15 cellular contexts compared by ENCODE assay signal in genomic region chr18:24731981-24732380, GRCh38.
DNase-seq lines count a peak whose midpoint lies in the region; ATAC-seq and TF ChIP-seq lines count a peak whose summit lies in the region.
"Had no signal": no experiment of that assay in that cellular context is flagged by ENCODE, and none has a peak within 500 bp of the region (broad histone marks: within the 10 kb centered on the region; RNA-seq: fewer than 3 reads in every experiment).

No MANE protein-coding gene starts in this region.

- TF ChIP-seq CTCF in HCT116 (IDR thresholded peaks at IDR 0.05 in 2 of 3, conservative IDR thresholded peaks at IDR 0.05 in 1 of 3; ENCODE audit: borderline replicate concordance in 1 of 3, insufficient read depth in 1 of 3, low read depth in 2 of 3, low read length in 2 of 3) = no peak
- TF ChIP-seq CTCF in WTC11 (IDR thresholded peaks at IDR 0.05) = no peak
- TF ChIP-seq CTCF in tibial nerve (IDR thresholded peaks at IDR 0.05) = no peak
- no peak for TF ChIP-seq CTCF in body of pancreas (IDR thresholded peaks at IDR 0.05)

- 0 out of 2 replicates have a peak, but pooled peaks cover 3% of the 10 kb centered on the region for H3K4me1 Mint-ChIP-seq in WTC11

- H3K4me1 ChIP-seq in HCT116 (ENCODE audit: control insufficient read depth in 1 of 2, insufficient read depth in 2 of 2, low read length in 2 of 2) (no peaks in the 10 kb centered on the region), tibial nerve (peaks cover 0 to 10% (median 0%) of the 10 kb centered on the region in 4 donors), body of pancreas (no peaks in the 10 kb centered on the region)

- TF ChIP-seq RAD21 in HCT116 (IDR thresholded peaks at IDR 0.05; ENCODE audit: low read depth) = no peak

- TF ChIP-seq POLR2A in HCT116 (IDR thresholded peaks at IDR 0.05; ENCODE audit: borderline replicate concordance, extremely low read depth, insufficient read depth, insufficient read length) = no peak
- TF ChIP-seq POLR2A in tibial nerve (IDR thresholded peaks at IDR 0.05) = no peak
- no peak for TF ChIP-seq POLR2A in body of pancreas (IDR thresholded peaks at IDR 0.05)

- H3K36me3 Mint-ChIP-seq in WTC11 = no peaks in the 10 kb centered on the region

- no peaks in the 10 kb centered on the region for H3K9me2 ChIP-seq in HCT116 (ENCODE audit: insufficient read depth)

- H3K4me3 ChIP-seq in HCT116 (replicated peaks in 1 of 2; ENCODE audit: low read depth in 1 of 2, low read length in 2 of 2) = no peak overlapping the region
- H3K4me3 ChIP-seq in tibial nerve = no peak overlapping the region
- H3K4me3 ChIP-seq in body of pancreas = no peak overlapping the region

- CTCF ChIA-PET in HCT116 (lab: Charles Lee) = interaction anchor here (1.3 to 2.0 kb wide), 2 partner anchors 188 to 244 kb away, joined by 3 to 5 read pairs; no protein-coding TSS in a partner anchor
- CTCF ChIA-PET in WTC11 (lab: Charles Lee) = interaction anchor here (1.0 to 2.2 kb wide), 3 partner anchors 100 to 188 kb away, joined by 3 to 12 read pairs (median 8); no protein-coding TSS in a partner anchor

- H3K27ac Mint-ChIP-seq in WTC11 = no peak overlapping the region

- WGBS in tibial nerve, 2 donors = 64 to 84% methylated on average over 3 of the region's 3 CpGs
- WGBS in body of pancreas, 2 donors = 47 to 50% methylated on average over 3 of the region's 3 CpGs

- no peak overlapping the region for H3K4me2 ChIP-seq in HCT116 (ENCODE audit: low read length)

- no peaks in the 10 kb centered on the region for H3K9me3 ChIP-seq in HCT116 (ENCODE audit: control insufficient read depth in 1 of 2, insufficient read depth in 1 of 2, low read depth in 1 of 2, low read length in 2 of 2)
- no peaks in the 10 kb centered on the region for H3K9me3 ChIP-seq in tibial nerve
- H3K9me3 ChIP-seq in body of pancreas = no peaks in the 10 kb centered on the region

- no peak for TF ChIP-seq EP300 in tibial nerve (IDR thresholded peaks at IDR 0.05)

- H4K20me1 ChIP-seq in HCT116 (ENCODE audit: insufficient read depth) = no peaks in the 10 kb centered on the region

- no peak overlapping the region for H2AFZ ChIP-seq in HCT116 (ENCODE audit: low read depth, low read length, poor library complexity, severe bottlenecking)

- H3K27me3 ChIP-seq in HCT116 (ENCODE audit: insufficient read depth, low read length) (peaks cover 25% of the 10 kb centered on the region; the same call in 1 of the 2 replicates), tibial nerve (no peaks in the 10 kb centered on the region), body of pancreas (no peaks in the 10 kb centered on the region)

- H3K9me3 Mint-ChIP-seq in WTC11 = no peaks in the 10 kb centered on the region

- H3K9ac ChIP-seq in HCT116 (ENCODE audit: low read length) = no peak overlapping the region

- POLR2A ChIA-PET in HCT116 (lab: Charles Lee) = no interaction called here
- POLR2A ChIA-PET in WTC11 (lab: Charles Lee) = no interaction called here

- no peaks in the 10 kb centered on the region for H3K36me3 ChIP-seq in HCT116 (ENCODE audit: control insufficient read depth in 1 of 2, insufficient read depth in 2 of 2, low read length in 2 of 2)
- H3K36me3 ChIP-seq in tibial nerve = no peaks in the 10 kb centered on the region
- no peaks in the 10 kb centered on the region for H3K36me3 ChIP-seq in body of pancreas (replicated peaks in 1 of 2; ENCODE audit: insufficient read depth in 1 of 2, low read depth in 2 of 2)

- ATAC-seq in HCT116 (peak; percentile 27; the same call in 1 of the 2 replicates), WTC11 (peak; percentile 33; the same call in 1 of the 2 replicates), body of pancreas (no peak)
- ATAC-seq: left ventricle myocardium superior had no signal

- no TSS peak for BruUV-seq in HCT116 (replicated peaks; lab: Mats Ljungman, UMichigan)

- H3K79me2 ChIP-seq in HCT116 (ENCODE audit: insufficient read depth, low read length) = no peaks in the 10 kb centered on the region

- no peak overlapping the region for H3K27ac ChIP-seq in HCT116 (ENCODE audit: low read depth, low read length)
- H3K27ac ChIP-seq in tibial nerve = no peak overlapping the region
- H3K27ac ChIP-seq in body of pancreas = no peak overlapping the region

- peak; percentile 18 for DNase-seq in A172 (ENCODE audit: low spot score)
- DNase-seq in HCT116 (ENCODE audit: low read depth, low spot score) = no peak
- no peak for DNase-seq in WTC11 (ENCODE audit: low spot score)
- DNase-seq in islet precursor cell = peak; percentile 85
- no peak for DNase-seq in putamen (ENCODE audit: low spot score)
- no peak for DNase-seq in NAMALWA (ENCODE audit: low spot score)
- DNase-seq in tibial nerve (ENCODE audit: low spot score in 2 of 2) = no peak
- DNase-seq in body of pancreas = no peak
- DNase-seq: activated effector memory CD4-positive, alpha-beta T cell treated with anti-CD3 and anti-CD28 coated beads, Interleukin-2, amount 50 U/mL, for 16 hours; caudate nucleus; head of caudate nucleus; left ventricle myocardium superior; NCI-H748 treated with DMSO at 0.1 percent for 48 hours; SHP77 treated with DMSO at 0.1 percent for 48 hours; T-helper 1 cell had no signal

- intact Hi-C loops in HCT116 (cut with micrococcal nuclease) (no loop called here), body of pancreas (cut with DNase I) (no loop called here)

- RAD21 ChIA-PET in HCT116 (lab: Charles Lee; ENCODE audit: low non-redundant PET in 1 of 2, low total read pairs in 2 of 2, uncharacterized antibody in 2 of 2, unreplicated experiment in 2 of 2) = no interaction called here

- H3K27me3 Mint-ChIP-seq in WTC11 (ENCODE audit: low read depth) = no peaks in the 10 kb centered on the region; the same call in 1 of the 2 replicates

- no peak overlapping the region for H3K4me3 Mint-ChIP-seq in WTC11

TF ChIP-seq in HCT116, 20 proteins besides CTCF, POLR2A, EP300 and RAD21 (continues in another document):
- TF ChIP-seq ELF1 (IDR thresholded peaks at IDR 0.05; ENCODE audit: borderline replicate concordance, low read depth) (no peak), ZFX (IDR thresholded peaks at IDR 0.05) (no peak), MAX (IDR thresholded peaks at IDR 0.05) (no peak), SIN3A (IDR thresholded peaks at IDR 0.05; ENCODE audit: low read depth) (no peak), TCF7L2 (IDR thresholded peaks at IDR 0.05; ENCODE audit: borderline replicate concordance, extremely low read depth, insufficient read depth, insufficient read length) (no peak)

TF ChIP-seq in WTC11, 78 proteins besides CTCF, POLR2A, EP300 and RAD21:
- no peak for TF ChIP-seq MAX (CRISPR knock-in tag; IDR thresholded peaks at IDR 0.05)
- TF ChIP-seq MXD4 (CRISPR knock-in tag; IDR thresholded peaks at IDR 0.05; ENCODE audit: borderline replicate concordance) = no peak
- TF ChIP-seq RELA (CRISPR knock-in tag; IDR thresholded peaks at IDR 0.05; ENCODE audit: borderline replicate concordance) = no peak
- no peak for TF ChIP-seq PREB (CRISPR knock-in tag; IDR thresholded peaks at IDR 0.05; ENCODE audit: borderline replicate concordance)
- TF ChIP-seq CREM (CRISPR knock-in tag; IDR thresholded peaks at IDR 0.05) = no peak
- TF ChIP-seq NFYB (CRISPR knock-in tag; conservative IDR thresholded peaks at IDR 0.05; ENCODE audit: low read depth) = no peak
- no peak for TF ChIP-seq ZNF219 (CRISPR knock-in tag; IDR thresholded peaks at IDR 0.05; ENCODE audit: borderline replicate concordance)
- TF ChIP-seq ZNF416 (CRISPR knock-in tag; IDR thresholded peaks at IDR 0.05) = no peak
- TF ChIP-seq PRRX2 (CRISPR knock-in tag; IDR thresholded peaks at IDR 0.05) = no peak

Comparison
In these comparisons a context has a peak if more than half of its experiments do, and no peak if none do; other contexts are left out.
1. DNase-seq: peak in A172 (single experiment) and islet precursor cell (single experiment); none in HCT116 (single experiment), WTC11 (single experiment), putamen (single experiment), NAMALWA (single experiment), tibial nerve (0 of 2) and body of pancreas (0 of 4).